Comparison of ENCODE assay signal across 7 cellular contexts in the genomic region with DNA sequence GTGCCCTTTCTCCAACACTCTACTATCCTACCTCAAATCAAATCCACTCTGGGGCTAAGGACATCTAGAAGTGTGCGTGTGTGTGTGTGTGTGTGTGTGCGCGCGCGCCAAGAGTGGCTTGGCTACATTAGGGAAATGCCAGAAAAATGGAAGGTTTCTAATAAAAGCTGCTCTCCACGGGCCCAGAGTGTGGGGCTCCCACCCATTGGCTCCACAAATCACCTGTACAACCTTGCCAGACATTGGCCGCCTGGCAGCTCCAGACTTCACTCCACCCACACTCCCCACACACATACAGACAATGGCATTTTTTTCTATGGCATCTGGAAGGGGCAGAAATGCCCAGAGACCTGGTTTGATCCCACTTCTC. TPM values are rescaled to one million over a fixed set of nuclear protein-coding genes. Genes with fewer than 3 reads are reported as not detected.
DNase-seq lines count a peak whose midpoint lies in the region; ATAC-seq and TF ChIP-seq lines count a peak whose summit lies in the region.

No MANE protein-coding gene starts in this region.

- TF ChIP-seq CTCF in HFFc6 (IDR thresholded peaks at IDR 0.05) (no peak), WERI-Rb-1 (IDR thresholded peaks at IDR 0.05; ENCODE audit: low read depth, low read length) (no peak), spleen (IDR thresholded peaks at IDR 0.05 in 8 of 11, conservative IDR thresholded peaks at IDR 0.05 in 3 of 11) (no peak)

- H3K36me3 ChIP-seq in WERI-Rb-1 (no peaks in the 10 kb centered on the region), iPS-15b (ENCODE audit: control insufficient read depth, insufficient read depth, low read length) (no peaks in the 10 kb centered on the region), spleen (no peaks in the 10 kb centered on the region)

- H3K4me1 ChIP-seq in iPS-15b (ENCODE audit: control insufficient read depth, insufficient read depth, low read length) (no peaks in the 10 kb centered on the region), spleen (peaks cover 0 to 29% (median 12%) of the 10 kb centered on the region in 6 donors)

- peak overlapping the region; percentile 91 for H3K27ac Mint-ChIP-seq in HFFc6

- peak overlapping the region; percentile 80 for H3K4me3 Mint-ChIP-seq in HFFc6

- H3K36me3 Mint-ChIP-seq in HFFc6 (ENCODE audit: low read depth) = no peaks in the 10 kb centered on the region

- H3K27me3 ChIP-seq in WERI-Rb-1 (ENCODE audit: insufficient read depth, low read depth, severe bottlenecking) (no peaks in the 10 kb centered on the region), iPS-15b (ENCODE audit: control insufficient read depth, insufficient read depth, low read length) (peaks cover 9% of the 10 kb centered on the region), spleen (replicated peaks in 1 of 7) (peaks cover 0 to 22% (median 0%) of the 10 kb centered on the region in 7 donors)

- no peak for TF ChIP-seq POLR2A in spleen (IDR thresholded peaks at IDR 0.05)

- DNase-seq in HFFc6 (no peak), WERI-Rb-1 (no peak), spleen (no peak), dermis blood vessel endothelial cell (no peak)

- H3K27me3 Mint-ChIP-seq in HFFc6 (ENCODE audit: insufficient read depth) = peaks cover 3% of the 10 kb centered on the region

- no peak overlapping the region for H3K9ac ChIP-seq in iPS-15b (ENCODE audit: low read depth, low read length)

- H3K27ac ChIP-seq in WERI-Rb-1 = no peak overlapping the region
- peak overlapping the region in 7 of 8 donors; percentile 29 to 93 (median 81) for H3K27ac ChIP-seq in spleen

- ATAC-seq in HG02642 (IDR thresholded peaks at IDR 0.05; ENCODE audit: poor library complexity, unreplicated experiment) = no peak
- no peak for ATAC-seq in GM21515 (IDR thresholded peaks at IDR 0.05; ENCODE audit: unreplicated experiment)

- peaks cover 15% of the 10 kb centered on the region for H3K4me1 Mint-ChIP-seq in HFFc6 (ENCODE audit: low read depth)

- intact Hi-C loops in spleen (cut with DNase I; ENCODE audit: low total_unique reads) = no loop called here

- H3K4me3 ChIP-seq in WERI-Rb-1 (ENCODE audit: low read depth, low read length) = peak overlapping the region; percentile 56
- peak overlapping the region; percentile 74 for H3K4me3 ChIP-seq in iPS-15b (ENCODE audit: low read depth, low read length)
- peak overlapping the region in 6 of 8 donors; percentile 41 to 74 (median 52) for H3K4me3 ChIP-seq in spleen

- no peaks in the 10 kb centered on the region for H3K9me3 Mint-ChIP-seq in HFFc6

- 67 to 82% (median 81%) methylated on average over 7 of the region's 7 CpGs for WGBS in spleen, 5 donors

- H3K9me3 ChIP-seq in WERI-Rb-1 (ENCODE audit: severe bottlenecking) = no peaks in the 10 kb centered on the region
- no peaks in the 10 kb centered on the region for H3K9me3 ChIP-seq in iPS-15b (ENCODE audit: control insufficient read depth, insufficient read depth, low read length)
- no peaks in the 10 kb centered on the region for H3K9me3 ChIP-seq in spleen

RNA-seq across cellular contexts. Expression of gene PHOSPHO1, which starts 30.3 kb away (rescaled TPM):
- under 1 TPM in 3 of 6 experiments, not detected in 3; 0.13 to 0.17 (median 0.17) TPM for total RNA-seq in HFFc6 (2021; fragmentation: NEBNext Ultra II Directional; extraction: Animal tissue kit (Norgen Biotek cat#: 25700))
- total RNA-seq in spleen (10 to 100 TPM in 2 of 7 donors, 1 to 10 TPM in 5; 1.5 to 12.2 (median 6.9) TPM), dermis blood vessel endothelial cell (0.14 TPM in 1 of 2 replicates, not detected in the other)
- polyA plus RNA-seq in spleen = 1 to 10 TPM in 1 of 3 donors, under 1 TPM in 2; 0.80 to 2.1 (median 0.96) TPM

RNA-seq across cellular contexts. Expression of gene ABI3, which starts 50.4 kb away (rescaled TPM):
- under 1 TPM in 1 of 6 experiments, not detected in 5; 0.11 TPM for total RNA-seq in HFFc6 (2021; fragmentation: NEBNext Ultra II Directional; extraction: Animal tissue kit (Norgen Biotek cat#: 25700))
- 100 to 1,000 TPM in 2 of 7 donors, 10 to 100 TPM in 5; 74.0 to 121 (median 87.2) TPM for total RNA-seq in spleen
- 10 to 100 TPM; 51.3 to 94.7 (median 56.6) TPM for polyA plus RNA-seq in spleen
- total RNA-seq in dermis blood vessel endothelial cell = 12.9 and 21.7 TPM in 2 replicates

RNA-seq across cellular contexts. Expression of gene GNGT2, which starts 50.5 kb away (rescaled TPM):
- not detected for total RNA-seq in HFFc6 (2021; fragmentation: NEBNext Ultra II Directional; extraction: Animal tissue kit (Norgen Biotek cat#: 25700))
- total RNA-seq in spleen (10 to 100 TPM; 17.2 to 32.9 (median 21.9) TPM), dermis blood vessel endothelial cell (1.4 and 2.9 TPM in 2 replicates)
- 10 to 100 TPM; 22.7 to 42.9 (median 34.1) TPM for polyA plus RNA-seq in spleen

Comparison
In these comparisons a context has a peak if more than half of its experiments do, and no peak if none do; other contexts are left out.
1. RNA of gene ABI3, which starts 50.4 kb away (total RNA-seq): 74.0 to 121 TPM in spleen and 12.9 to 21.7 TPM in dermis blood vessel endothelial cell; 0.11 TPM in HFFc6; every median in the first group is over 10 times any median in the second.
2. Peak in every context shown above with its lines, with median percentiles within 50 percentile points of each other: H3K4me3 ChIP-seq.